Comparison of ENCODE assay signal across 8 cellular contexts in the genomic region with DNA sequence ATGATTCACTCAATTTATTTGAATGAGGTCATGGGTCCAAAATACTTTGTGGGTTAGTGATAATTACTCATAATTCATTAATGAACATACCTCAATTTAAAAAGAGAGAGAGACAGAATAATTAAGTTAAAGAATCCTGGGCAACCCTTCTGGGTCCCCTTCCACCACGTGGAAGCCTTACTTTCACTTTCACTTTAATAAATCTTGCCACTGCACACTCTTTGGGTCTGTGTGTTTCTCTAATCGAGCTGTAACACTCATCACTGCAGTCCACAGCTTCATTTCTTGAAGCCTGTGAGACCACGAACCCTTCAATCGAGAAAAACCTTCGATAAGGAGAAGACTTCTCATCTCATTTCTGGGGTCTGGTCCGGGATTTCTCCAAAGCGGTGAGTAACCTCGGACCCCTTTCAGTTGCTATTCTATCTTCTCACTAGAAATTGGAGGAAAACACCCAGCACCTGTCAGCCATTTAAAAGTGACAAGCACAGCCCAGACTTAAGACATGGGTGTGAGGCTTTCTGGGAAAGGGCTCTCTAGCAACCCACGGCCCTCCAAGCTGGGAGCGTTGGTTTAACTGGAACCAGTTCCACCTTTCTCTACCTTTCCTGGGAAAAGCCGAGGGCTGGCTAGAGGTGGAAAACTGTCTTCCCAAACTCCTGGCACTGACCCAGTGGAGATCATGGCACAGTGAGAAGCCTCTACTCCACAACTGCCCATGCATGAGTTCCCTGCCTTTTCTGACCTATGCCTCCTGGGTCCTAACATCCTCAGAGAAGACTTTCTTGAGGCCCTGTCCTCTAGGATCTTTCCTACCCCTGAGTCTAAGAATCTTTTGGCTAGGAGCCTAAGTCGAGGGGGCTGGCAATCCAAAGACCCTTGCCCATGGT.
DNase-seq lines count a peak whose midpoint lies in the region; ATAC-seq and TF ChIP-seq lines count a peak whose summit lies in the region.

No MANE protein-coding gene starts in this region.

- H3K36me3 Mint-ChIP-seq in activated CD4-positive, alpha-beta T cell treated with anti-CD3 and anti-CD28 coated beads, Interleukin-2, amount 10 ng/mL, durations not matched to agents 24 days and 14 days (ENCODE audit: low read depth), result peaks cover 4% of the 10 kb centered on the region

- H3K4me1 ChIP-seq in fibroblast of lung (ENCODE audit: control insufficient read depth, extremely low read depth, insufficient read depth, low read length) (no peaks in the 10 kb centered on the region), spleen (peaks cover 0 to 12% (median 7%) of the 10 kb centered on the region in 6 donors)

- H3K79me2 ChIP-seq in fibroblast of lung (ENCODE audit: control insufficient read depth, insufficient read depth, low read length), result no peaks in the 10 kb centered on the region

- peaks cover 11% of the 10 kb centered on the region for H3K9me3 Mint-ChIP-seq in activated CD4-positive, alpha-beta T cell treated with anti-CD3 and anti-CD28 coated beads, Interleukin-2, amount 10 ng/mL, durations not matched to agents 24 days and 14 days

- peak overlapping the region; percentile 23 for H3K4me3 Mint-ChIP-seq in activated CD4-positive, alpha-beta T cell treated with anti-CD3 and anti-CD28 coated beads, Interleukin-2, amount 10 ng/mL, durations not matched to agents 24 days and 14 days

- H3K27ac ChIP-seq in fibroblast of lung (ENCODE audit: insufficient read depth, low read length) (no peak overlapping the region), spleen (peak overlapping the region in 5 of 8 donors; percentile 15 to 37 (median 34))

- no peak for TF ChIP-seq POLR2A in spleen (IDR thresholded peaks at IDR 0.05)

- no peak for ATAC-seq in GM21717 (IDR thresholded peaks at IDR 0.05; ENCODE audit: unreplicated experiment)
- ATAC-seq in GM21447 (IDR thresholded peaks at IDR 0.05; ENCODE audit: unreplicated experiment), result no peak

- H3K9me3 ChIP-seq in fibroblast of lung (ENCODE audit: control insufficient read depth, insufficient read depth, low read depth, low read length) (no peaks in the 10 kb centered on the region), spleen (peaks cover 0 to 11% (median 3%) of the 10 kb centered on the region in 8 donors)

- H4K20me1 ChIP-seq in fibroblast of lung (ENCODE audit: control insufficient read depth, extremely low read depth, insufficient read depth, low read length), result no peaks in the 10 kb centered on the region

- H3K4me1 Mint-ChIP-seq in activated CD4-positive, alpha-beta T cell treated with anti-CD3 and anti-CD28 coated beads, Interleukin-2, amount 10 ng/mL, durations not matched to agents 24 days and 14 days, result peaks cover 13% of the 10 kb centered on the region

- TF ChIP-seq CTCF in fibroblast of lung (conservative IDR thresholded peaks at IDR 0.05 in 1 of 2, IDR thresholded peaks at IDR 0.05 in 1 of 2; ENCODE audit: low read depth in 1 of 2, low read length in 2 of 2), result no peak
- TF ChIP-seq CTCF in spleen (IDR thresholded peaks at IDR 0.05 in 8 of 11, conservative IDR thresholded peaks at IDR 0.05 in 3 of 11), result no peak

- no peak overlapping the region for H3K9ac ChIP-seq in fibroblast of lung (ENCODE audit: insufficient read depth, low read length)

- peak overlapping the region; percentile 2 for H2AFZ ChIP-seq in fibroblast of lung (ENCODE audit: low read length)

- no peak overlapping the region for H3K27ac Mint-ChIP-seq in activated CD4-positive, alpha-beta T cell treated with anti-CD3 and anti-CD28 coated beads, Interleukin-2, amount 10 ng/mL, durations not matched to agents 24 days and 14 days

- no peak overlapping the region for H3K4me2 ChIP-seq in fibroblast of lung (ENCODE audit: extremely low read depth, insufficient read depth, low read length)

- WGBS in spleen, 5 donors, result 65 to 78% (median 72%) methylated on average over 12 of the region's 12 CpGs

- no peaks in the 10 kb centered on the region for H3K27me3 ChIP-seq in fibroblast of lung (ENCODE audit: control insufficient read depth, insufficient read depth, low read length)
- H3K27me3 ChIP-seq in spleen (replicated peaks in 1 of 7), result no peaks in the 10 kb centered on the region

- intact Hi-C loops in activated CD4-positive, alpha-beta T cell treated with anti-CD3 and anti-CD28 coated beads, Interleukin-2, amount 10 ng/mL, durations not matched to agents 24 days and 14 days (cut with micrococcal nuclease), result no loop called here
- intact Hi-C loops in spleen (cut with DNase I; ENCODE audit: low total_unique reads), result no loop called here

- DNase-seq in activated CD4-positive, alpha-beta T cell treated with anti-CD3 and anti-CD28 coated beads, Interleukin-2, amount 10 ng/mL, durations not matched to agents 24 days and 14 days, result no peak
- no peak for DNase-seq in activated CD4-positive, alpha-beta T cell treated with anti-CD3 and anti-CD28 coated beads, Interleukin-2, amount 50 U/mL, for 48 hours
- DNase-seq in RPMI8226 (peak; percentile 51), fibroblast of lung (ENCODE audit: low read depth in 2 of 2) (peak; percentile 16 to 29), spleen (no peak), NCI-H2196 treated with DMSO at 0.1 percent for 48 hours (lab: John Stamatoyannopoulos, UW; ENCODE audit: unreplicated experiment) (no peak)

- H3K36me3 ChIP-seq in fibroblast of lung (ENCODE audit: control insufficient read depth, insufficient read depth, low read length), result no peaks in the 10 kb centered on the region
- H3K36me3 ChIP-seq in spleen, result no peaks in the 10 kb centered on the region

- H3K4me3 ChIP-seq in fibroblast of lung (replicated peaks in 1 of 4; ENCODE audit: control extremely low read depth in 1 of 4, insufficient read depth in 1 of 4, low read depth in 3 of 4, low read length in 4 of 4) (no peak overlapping the region), spleen (peak overlapping the region in 4 of 8 donors; percentile 9 to 60 (median 20))

- no peaks in the 10 kb centered on the region for H3K27me3 Mint-ChIP-seq in activated CD4-positive, alpha-beta T cell treated with anti-CD3 and anti-CD28 coated beads, Interleukin-2, amount 10 ng/mL, durations not matched to agents 24 days and 14 days

Comparison
In these comparisons a context has a peak if more than half of its experiments do, and no peak if none do; other contexts are left out.
1. DNase-seq: peak in RPMI8226 (single experiment) and fibroblast of lung (2 of 2); none in activated CD4-positive, alpha-beta T cell treated with anti-CD3 and anti-CD28 coated beads, Interleukin-2, amount 10 ng/mL, durations not matched to agents 24 days and 14 days (single experiment), activated CD4-positive, alpha-beta T cell treated with anti-CD3 and anti-CD28 coated beads, Interleukin-2, amount 50 U/mL, for 48 hours (0 of 2), spleen (single experiment) and NCI-H2196 treated with DMSO at 0.1 percent for 48 hours (single experiment).